Comparison of ENCODE assay signal across 8 cellular contexts in the genomic region with DNA sequence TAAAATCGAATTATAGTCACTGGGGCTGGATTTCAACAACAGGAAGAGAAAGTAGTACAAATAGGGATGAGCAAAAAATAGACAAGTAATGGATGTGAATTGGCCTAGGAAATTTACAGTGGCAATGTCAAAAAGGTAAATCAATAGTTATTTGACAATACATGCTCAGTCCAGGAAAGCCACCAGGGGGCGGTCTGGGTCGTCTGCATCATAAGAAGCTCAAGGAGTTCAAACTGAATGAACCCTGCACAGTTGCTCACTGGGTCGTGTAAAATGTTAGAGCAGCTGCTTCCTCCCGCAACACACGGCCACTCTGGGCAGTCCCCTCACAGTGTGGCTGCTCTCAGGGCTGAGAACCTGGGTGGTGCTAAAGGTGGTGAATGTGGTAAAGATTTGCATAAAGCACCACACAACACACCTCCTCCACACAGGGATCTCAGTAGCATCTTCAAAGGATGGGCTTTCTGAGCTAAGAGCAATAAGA.
DNase-seq lines count a peak whose midpoint lies in the region; ATAC-seq, FAIRE-seq and TF ChIP-seq lines count a peak whose summit lies in the region.

No MANE protein-coding gene starts in this region.

- H3K27ac ChIP-seq in CD8-positive, alpha-beta T cell (ENCODE audit: low read depth, low read length): no peak overlapping the region
- H3K27ac ChIP-seq in neural cell (ENCODE audit: low read length): no peak overlapping the region
- no peak overlapping the region for H3K27ac ChIP-seq in thyroid gland

- H3K4me2 ChIP-seq in neural cell (ENCODE audit: low read length): no peak overlapping the region

- no peaks in the 10 kb centered on the region for H3K9me3 ChIP-seq in CD8-positive, alpha-beta T cell (ENCODE audit: low read length)
- H3K9me3 ChIP-seq in neural cell (ENCODE audit: low read length) (no peaks in the 10 kb centered on the region), thyroid gland (no peaks in the 10 kb centered on the region)

- H3K4me1 ChIP-seq in CD8-positive, alpha-beta T cell (ENCODE audit: insufficient read depth, low read length): no peaks in the 10 kb centered on the region
- no peaks in the 10 kb centered on the region for H3K4me1 ChIP-seq in thyroid gland

- H3K4me1 Mint-ChIP-seq in CD8-positive, alpha-beta T cell (ENCODE audit: low read depth): no peaks in the 10 kb centered on the region

- H3K27me3 ChIP-seq in CD8-positive, alpha-beta T cell (ENCODE audit: insufficient read depth, low read length): no peaks in the 10 kb centered on the region
- no peaks in the 10 kb centered on the region for H3K27me3 ChIP-seq in neural cell (ENCODE audit: insufficient read depth, low read depth, low read length)
- no peaks in the 10 kb centered on the region for H3K27me3 ChIP-seq in thyroid gland

- peak; percentile 30 for TF ChIP-seq RAD21 in neural cell (conservative IDR thresholded peaks at IDR 0.05)

- POLR2A ChIA-PET in CD8-positive, alpha-beta T cell (lab: Charles Lee): no interaction called here

- H3K9me3 Mint-ChIP-seq in CD8-positive, alpha-beta T cell: no peaks in the 10 kb centered on the region

- no peak overlapping the region for H3K4me3 ChIP-seq in CD8-positive, alpha-beta T cell (ENCODE audit: low read depth, low read length)
- H3K4me3 ChIP-seq in neural cell (ENCODE audit: low read length): no peak overlapping the region
- no peak overlapping the region for H3K4me3 ChIP-seq in thyroid gland (replicated peaks in 1 of 3)

- 1 to 4% methylated on average over 6 of the region's 6 CpGs for WGBS in thyroid gland, 2 donors

- no peaks in the 10 kb centered on the region for H4K20me1 ChIP-seq in neural cell (ENCODE audit: insufficient read depth)

- no peak overlapping the region for H3K9ac ChIP-seq in neural cell (ENCODE audit: low read length)

- TF ChIP-seq CTCF in CD8-positive, alpha-beta T cell (IDR thresholded peaks at IDR 0.05): peak; percentile 77
- TF ChIP-seq CTCF in neural cell (IDR thresholded peaks at IDR 0.05; ENCODE audit: poor library complexity, severe bottlenecking) (peak; percentile 65), thyroid gland (IDR thresholded peaks at IDR 0.05) (peak; percentile 16 to 77 (median 46))

- intact Hi-C loops in CD8-positive, alpha-beta T cell (cut with DNase I, micrococcal nuclease): no loop called here
- intact Hi-C loops in thyroid gland (cut with DNase I): no loop called here

- ATAC-seq in CD8-positive, alpha-beta T cell: peak; percentile 82
- peak; percentile 91 for ATAC-seq in HG03342 (IDR thresholded peaks at IDR 0.05; ENCODE audit: unreplicated experiment)
- ATAC-seq in esophagus mucosa: peak; percentile 82

- peaks cover 17% of the 10 kb centered on the region for H3K27me3 Mint-ChIP-seq in CD8-positive, alpha-beta T cell (ENCODE audit: low read depth)

- peak; percentile 96 for FAIRE-seq in GM19239 (lab: Jason Lieb, UNC)

- H3K4me3 Mint-ChIP-seq in CD8-positive, alpha-beta T cell: no peak overlapping the region

- TF ChIP-seq POLR2A in thyroid gland (IDR thresholded peaks at IDR 0.05): no peak

- H3K36me3 Mint-ChIP-seq in CD8-positive, alpha-beta T cell: no peaks in the 10 kb centered on the region

- no peaks in the 10 kb centered on the region for H3K36me3 ChIP-seq in CD8-positive, alpha-beta T cell (ENCODE audit: insufficient read depth, low read length)
- H3K36me3 ChIP-seq in neural cell (ENCODE audit: insufficient read depth, low read length) (no peaks in the 10 kb centered on the region), thyroid gland (no peaks in the 10 kb centered on the region)

- H3K27ac Mint-ChIP-seq in CD8-positive, alpha-beta T cell: no peak overlapping the region

- H3K79me2 ChIP-seq in neural cell (replicated peaks; ENCODE audit: insufficient read depth, low read length): no peaks in the 10 kb centered on the region

- H2AFZ ChIP-seq in neural cell (ENCODE audit: low read depth, low read length): no peak overlapping the region

- TF ChIP-seq EP300 in neural cell (conservative IDR thresholded peaks at IDR 0.05; ENCODE audit: poor library complexity, severe bottlenecking): no peak

- no peaks in the 10 kb centered on the region for H3K9me2 ChIP-seq in neural cell (ENCODE audit: insufficient read depth, low read length)

- CTCF ChIA-PET in CD8-positive, alpha-beta T cell (lab: Charles Lee): interaction anchor here (0.6 to 2.6 kb wide), 10 partner anchors 9 to 215 kb away, joined by 3 to 15 read pairs (median 4); no protein-coding TSS in a partner anchor

- no peaks in the 10 kb centered on the region for H3F3A ChIP-seq in neural cell (ENCODE audit: insufficient read depth, low read length, poor library complexity, severe bottlenecking)

- peak; percentile 22 to 67 (median 57) for DNase-seq in CD8-positive, alpha-beta T cell
- DNase-seq in GM19239 (ENCODE audit: insufficient read length, low spot score) (peak; percentile 65), NCI-H82 treated with DMSO at 0.1 percent for 48 hours (lab: John Stamatoyannopoulos, UW; ENCODE audit: unreplicated experiment) (peak; percentile 56), thyroid gland (peak; percentile 75 to 83)
- peak; percentile 14 to 53 (median 49) for DNase-seq in activated CD8-positive, alpha-beta memory T cell treated with anti-CD3 and anti-CD28 coated beads for 48 hours (ENCODE audit: low read depth in 2 of 3, low spot score in 2 of 3)

TF ChIP-seq in neural cell, 6 proteins besides CTCF, POLR2A, EP300 and RAD21:
- TF ChIP-seq, protein P1, sequence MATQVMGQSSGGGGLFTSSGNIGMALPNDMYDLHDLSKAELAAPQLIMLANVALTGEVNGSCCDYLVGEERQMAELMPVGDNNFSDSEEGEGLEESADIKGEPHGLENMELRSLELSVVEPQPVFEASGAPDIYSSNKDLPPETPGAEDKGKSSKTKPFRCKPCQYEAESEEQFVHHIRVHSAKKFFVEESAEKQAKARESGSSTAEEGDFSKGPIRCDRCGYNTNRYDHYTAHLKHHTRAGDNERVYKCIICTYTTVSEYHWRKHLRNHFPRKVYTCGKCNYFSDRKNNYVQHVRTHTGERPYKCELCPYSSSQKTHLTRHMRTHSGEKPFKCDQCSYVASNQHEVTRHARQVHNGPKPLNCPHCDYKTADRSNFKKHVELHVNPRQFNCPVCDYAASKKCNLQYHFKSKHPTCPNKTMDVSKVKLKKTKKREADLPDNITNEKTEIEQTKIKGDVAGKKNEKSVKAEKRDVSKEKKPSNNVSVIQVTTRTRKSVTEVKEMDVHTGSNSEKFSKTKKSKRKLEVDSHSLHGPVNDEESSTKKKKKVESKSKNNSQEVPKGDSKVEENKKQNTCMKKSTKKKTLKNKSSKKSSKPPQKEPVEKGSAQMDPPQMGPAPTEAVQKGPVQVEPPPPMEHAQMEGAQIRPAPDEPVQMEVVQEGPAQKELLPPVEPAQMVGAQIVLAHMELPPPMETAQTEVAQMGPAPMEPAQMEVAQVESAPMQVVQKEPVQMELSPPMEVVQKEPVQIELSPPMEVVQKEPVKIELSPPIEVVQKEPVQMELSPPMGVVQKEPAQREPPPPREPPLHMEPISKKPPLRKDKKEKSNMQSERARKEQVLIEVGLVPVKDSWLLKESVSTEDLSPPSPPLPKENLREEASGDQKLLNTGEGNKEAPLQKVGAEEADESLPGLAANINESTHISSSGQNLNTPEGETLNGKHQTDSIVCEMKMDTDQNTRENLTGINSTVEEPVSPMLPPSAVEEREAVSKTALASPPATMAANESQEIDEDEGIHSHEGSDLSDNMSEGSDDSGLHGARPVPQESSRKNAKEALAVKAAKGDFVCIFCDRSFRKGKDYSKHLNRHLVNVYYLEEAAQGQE (IDR thresholded peaks at IDR 0.05; ENCODE audit: borderline replicate concordance): no peak
- no peak for TF ChIP-seq MXI1 (conservative IDR thresholded peaks at IDR 0.05; ENCODE audit: poor library complexity, severe bottlenecking)
- no peak for TF ChIP-seq TAF1 (IDR thresholded peaks at IDR 0.05; ENCODE audit: low read depth)
- no peak for TF ChIP-seq SMC3 (conservative IDR thresholded peaks at IDR 0.05; ENCODE audit: poor library complexity)
TF ChIP-seq in neural cell: peak in this region for 0.
